10 cellular contexts compared by ENCODE assay signal in genomic region chr3:16906679-16907078, GRCh38. TPM values are rescaled to one million over a fixed set of nuclear protein-coding genes. Genes with fewer than 3 reads are reported as not detected.
DNase-seq lines count a peak whose midpoint lies in the region; ATAC-seq, FAIRE-seq and TF ChIP-seq lines count a peak whose summit lies in the region.
"Had no signal": no experiment of that assay in that cellular context is flagged by ENCODE, and none has a peak within 500 bp of the region (broad histone marks: within the 10 kb centered on the region; RNA-seq: fewer than 3 reads in every experiment).

No MANE protein-coding gene starts in this region.

- no peaks in the 10 kb centered on the region for H3K9me3 ChIP-seq in CD4-positive, alpha-beta T cell (ENCODE audit: control insufficient read depth, low read length)

- H3K27ac Mint-ChIP-seq in CD4-positive, alpha-beta T cell, result peak overlapping the region; percentile 73

- peaks cover 86% of the 10 kb centered on the region for H3K4me1 Mint-ChIP-seq in CD4-positive, alpha-beta T cell (ENCODE audit: low read depth)

- CTCF ChIA-PET in CD4-positive, alpha-beta T cell (lab: Charles Lee), result interaction anchor here (1.1 to 1.5 kb wide), 3 partner anchors 9 to 78 kb away, joined by 3 read pairs; partner anchors contain the start of gene PLCL2

- peak; percentile 48 for ATAC-seq in CD4-positive, alpha-beta T cell (ENCODE audit: poor library complexity)
- peak; percentile 44 for ATAC-seq in GM21786 (IDR thresholded peaks at IDR 0.05; ENCODE audit: unreplicated experiment)
- 0 out of 3 replicates have a peak, but pooled peaks have one; percentile 30 for ATAC-seq in SK-N-SH treated with all-trans-retinoic acid at 6 μM for 48 hours
- no peak for ATAC-seq in HG03571 (IDR thresholded peaks at IDR 0.05; ENCODE audit: unreplicated experiment)
- ATAC-seq in GM18861 (IDR thresholded peaks at IDR 0.05; ENCODE audit: unreplicated experiment), result no peak

- TF ChIP-seq CTCF in CD4-positive, alpha-beta T cell (IDR thresholded peaks at IDR 0.05), result no peak

- no peaks in the 10 kb centered on the region for H3K9me3 Mint-ChIP-seq in CD4-positive, alpha-beta T cell
- H3K9me3 Mint-ChIP-seq: brain had no signal

- H3K27me3 ChIP-seq in CD4-positive, alpha-beta T cell (ENCODE audit: control insufficient read depth, insufficient read depth, low read length), result no peaks in the 10 kb centered on the region

- peak; percentile 98 for FAIRE-seq in islet of Langerhans (lab: Jason Lieb, UNC)

- peak overlapping the region; percentile 21 for H3K4me3 Mint-ChIP-seq in CD4-positive, alpha-beta T cell

- POLR2A ChIA-PET in CD4-positive, alpha-beta T cell (lab: Charles Lee), result interaction anchor here (0.7 to 1.0 kb wide), 4 partner anchors 10 to 64 kb away, joined by 3 to 4 read pairs (median 4); no protein-coding TSS in a partner anchor

- no peaks in the 10 kb centered on the region for H3K27me3 Mint-ChIP-seq in CD4-positive, alpha-beta T cell
- H3K27me3 Mint-ChIP-seq: brain had no signal

- H3K27ac ChIP-seq in CD4-positive, alpha-beta T cell (ENCODE audit: low read depth, low read length), result no peak overlapping the region
- H3K27ac ChIP-seq: parathyroid adenoma had no signal

- DNase-seq in CD4-positive, alpha-beta T cell, result no peak
- DNase-seq in KG1 (lab: John Stamatoyannopoulos, UW), result no peak
- no peak for DNase-seq in middle frontal gyrus (ENCODE audit: extremely low spot score, low spot score)

- H3K36me3 Mint-ChIP-seq in CD4-positive, alpha-beta T cell (ENCODE audit: low read depth), result no peaks in the 10 kb centered on the region
- H3K36me3 Mint-ChIP-seq: brain had no signal

- intact Hi-C loops in CD4-positive, alpha-beta T cell (cut with DNase I, micrococcal nuclease), result no loop called here

TF ChIP-seq in SK-N-SH treated with all-trans-retinoic acid at 6 μM for 48 hours, 23 proteins besides CTCF, POLR2A, EP300 and RAD21:
- TF ChIP-seq PPARA (CRISPR knock-in tag; IDR thresholded peaks at IDR 0.05; ENCODE audit: borderline replicate concordance), result no peak
- no peak for TF ChIP-seq GLIS3 (CRISPR knock-in tag; IDR thresholded peaks at IDR 0.05)
- TF ChIP-seq SNAI2 (CRISPR knock-in tag; IDR thresholded peaks at IDR 0.05), result no peak
- TF ChIP-seq PATZ1 (CRISPR knock-in tag; IDR thresholded peaks at IDR 0.05; ENCODE audit: borderline replicate concordance), result no peak
- no peak for TF ChIP-seq ZFP3 (CRISPR knock-in tag; IDR thresholded peaks at IDR 0.05)
- no peak for TF ChIP-seq TOX (CRISPR knock-in tag; IDR thresholded peaks at IDR 0.05; ENCODE audit: borderline replicate concordance)
- no peak for TF ChIP-seq TCF4 (CRISPR knock-in tag; IDR thresholded peaks at IDR 0.05; ENCODE audit: borderline replicate concordance)
- no peak for TF ChIP-seq ISL1 (CRISPR knock-in tag; IDR thresholded peaks at IDR 0.05)
- TF ChIP-seq RARB (CRISPR knock-in tag; IDR thresholded peaks at IDR 0.05), result no peak
- no peak for TF ChIP-seq POU6F1 (CRISPR knock-in tag; IDR thresholded peaks at IDR 0.05; ENCODE audit: borderline replicate concordance, low read depth)
- no peak for TF ChIP-seq TSHZ2 (CRISPR knock-in tag; IDR thresholded peaks at IDR 0.05)
- TF ChIP-seq ESRRG (CRISPR knock-in tag; IDR thresholded peaks at IDR 0.05), result no peak
- TF ChIP-seq OSR1 (CRISPR knock-in tag; IDR thresholded peaks at IDR 0.05), result no peak
- no peak for TF ChIP-seq ZFP30 (CRISPR knock-in tag; IDR thresholded peaks at IDR 0.05)

RNA-seq across cellular contexts. Expression of gene PLCL2, which starts 21.9 kb away (rescaled TPM):
- 10 to 100 TPM; 35.1 to 36.3 TPM for total RNA-seq in CD4-positive, alpha-beta T cell

Comparison
In these comparisons a context has a peak if more than half of its experiments do, and no peak if none do; other contexts are left out.
1. ATAC-seq: peak in CD4-positive, alpha-beta T cell (single experiment), GM21786 (single experiment) and SK-N-SH treated with all-trans-retinoic acid at 6 μM for 48 hours (single experiment); none in HG03571 (single experiment) and GM18861 (single experiment).